In genomic region chr1:166875302-166875733, GRCh38 we compare ENCODE assay signal across 8 cellular contexts. TPM values are rescaled to one million over a fixed set of nuclear protein-coding genes. Genes with fewer than 3 reads are reported as not detected.
A peak's percentile ranks its signal among the peaks of the same experiment; 100 is the strongest.
DNase-seq lines count a peak whose midpoint lies in the region; ATAC-seq, FAIRE-seq and TF ChIP-seq lines count a peak whose summit lies in the region.

No MANE protein-coding gene starts in this region.

- peak overlapping the region; percentile 89 for H3K4me2 ChIP-seq in GM23338
- peak overlapping the region; percentile 92 for H3K4me2 ChIP-seq in SK-N-SH

- peaks cover 30% of the 10 kb centered on the region for H4K20me1 ChIP-seq in GM23338 (replicated peaks; ENCODE audit: insufficient read depth)
- H4K20me1 ChIP-seq in SK-N-SH (ENCODE audit: insufficient read depth), result no peaks in the 10 kb centered on the region; the same call in 1 of the 2 replicates

- H3K9me3 Mint-ChIP-seq in GM23338, result peaks cover 7% of the 10 kb centered on the region; the same call in 1 of the 3 replicates

- DNase-seq in GM23338 (ENCODE audit: low spot score), result no peak
- DNase-seq in SK-N-SH, result no peak
- no peak for DNase-seq in fibroblast of pulmonary artery (ENCODE audit: low read depth)
- no peak for DNase-seq in gastrocnemius medialis
- DNase-seq in NCI-H2081 treated with DMSO at 0.1 percent for 48 hours (lab: John Stamatoyannopoulos, UW), result no peak
- no peak for DNase-seq in head of caudate nucleus
- no peak for DNase-seq in frontal cortex (ENCODE audit: low spot score in 2 of 2)

- intact Hi-C loops in gastrocnemius medialis (cut with DNase I; ENCODE audit: low total_unique reads) (no loop called here), head of caudate nucleus (cut with DNase I) (no loop called here)

- H3K79me2 ChIP-seq in GM23338 (replicated peaks; ENCODE audit: insufficient read depth), result peaks cover 52% of the 10 kb centered on the region
- peaks cover 52% of the 10 kb centered on the region for H3K79me2 ChIP-seq in SK-N-SH (ENCODE audit: insufficient read depth)

- H3K27ac ChIP-seq in GM23338 (ENCODE audit: low read depth), result no peak overlapping the region
- H3K27ac ChIP-seq in SK-N-SH (ENCODE audit: low read depth in 2 of 2, low read length in 1 of 2), result peak overlapping the region; percentile 78 to 94
- H3K27ac ChIP-seq in gastrocnemius medialis, result peak overlapping the region; percentile 84 to 94 (median 92)

- ATAC-seq in GM23338 (no peak), gastrocnemius medialis (no peak), GM18861 (IDR thresholded peaks at IDR 0.05; ENCODE audit: unreplicated experiment) (no peak)

- peak overlapping the region; percentile 95 for H3K4me3 Mint-ChIP-seq in GM23338

- POLR2A ChIA-PET in SK-N-SH (lab: Yijun Ruan, JAX), result interaction anchor here (1.1 to 1.8 kb wide), 2 partner anchors 36 to 168 kb away, joined by 4 to 16 read pairs; partner anchors contain the start of gene POGK

- H3K4me1 Mint-ChIP-seq in GM23338, result peaks cover 30% of the 10 kb centered on the region

- H3K27me3 Mint-ChIP-seq in GM23338 (ENCODE audit: insufficient read depth, low read depth, poor library complexity), result peaks cover 6% of the 10 kb centered on the region

- CTCF ChIA-PET in SK-N-SH (lab: Yijun Ruan, JAX), result interaction anchor here (1.6 to 2.2 kb wide), 3 partner anchors 11 to 35 kb away, joined by 3 to 9 read pairs (median 5); no protein-coding TSS in a partner anchor

- H3K4me1 ChIP-seq in GM23338 (ENCODE audit: insufficient read depth) (peaks cover 9% of the 10 kb centered on the region), SK-N-SH (ENCODE audit: control insufficient read depth in 1 of 2, insufficient read depth in 2 of 2, low read depth in 1 of 2, low read length in 1 of 2) (peaks cover 4 to 5% of the 10 kb centered on the region in 2 experiments; a peak in 3 of 4 replicates), gastrocnemius medialis (peaks cover 14 to 33% of the 10 kb centered on the region in 2 donors)

- no peaks in the 10 kb centered on the region for H3K27me3 ChIP-seq in GM23338 (ENCODE audit: insufficient read depth)
- no peaks in the 10 kb centered on the region for H3K27me3 ChIP-seq in SK-N-SH (ENCODE audit: insufficient read depth)
- no peaks in the 10 kb centered on the region for H3K27me3 ChIP-seq in gastrocnemius medialis

- H3K36me3 Mint-ChIP-seq in GM23338 (ENCODE audit: low read depth), result peaks cover 11% of the 10 kb centered on the region; the same call in 2 of the 3 replicates

- H3K9me2 ChIP-seq in GM23338 (ENCODE audit: insufficient read depth) (no peaks in the 10 kb centered on the region), SK-N-SH (no peaks in the 10 kb centered on the region)

- H3F3A ChIP-seq in GM23338 (replicated peaks; ENCODE audit: low read depth) (no peaks in the 10 kb centered on the region), SK-N-SH (replicated peaks; ENCODE audit: insufficient read depth) (no peaks in the 10 kb centered on the region)

- peak overlapping the region; percentile 81 for H3K27ac Mint-ChIP-seq in GM23338

- no peak for TF ChIP-seq RAD21 in SK-N-SH (IDR thresholded peaks at IDR 0.05; ENCODE audit: low read length)

- no peak for FAIRE-seq in frontal cortex (lab: Jason Lieb, UNC)

- H3K9me3 ChIP-seq in SK-N-SH (no peaks in the 10 kb centered on the region), gastrocnemius medialis (no peaks in the 10 kb centered on the region)

- no peak for TF ChIP-seq CTCF in GM23338 (conservative IDR thresholded peaks at IDR 0.05; ENCODE audit: low read depth in 2 of 2)
- TF ChIP-seq CTCF in SK-N-SH (IDR thresholded peaks at IDR 0.05), result no peak
- TF ChIP-seq CTCF in fibroblast of pulmonary artery (IDR thresholded peaks at IDR 0.05; ENCODE audit: low read length, missing control alignments), result no peak
- no peak for TF ChIP-seq CTCF in gastrocnemius medialis (IDR thresholded peaks at IDR 0.05 in 4 of 5, conservative IDR thresholded peaks at IDR 0.05 in 1 of 5)

- H3K9ac ChIP-seq in SK-N-SH, result peak overlapping the region; percentile 84

- no peak for TF ChIP-seq EP300 in SK-N-SH (IDR thresholded peaks at IDR 0.05; ENCODE audit: borderline replicate concordance in 1 of 2, low read depth in 1 of 2, low read length in 1 of 2)

- peak overlapping the region; percentile 12; the same call in 1 of the 2 replicates for H2AFZ ChIP-seq in GM23338
- H2AFZ ChIP-seq in SK-N-SH (ENCODE audit: low read depth), result peak overlapping the region; percentile 74

- H3K4me3 ChIP-seq in GM23338, result peak overlapping the region; percentile 63
- peak overlapping the region; percentile 70 to 78 for H3K4me3 ChIP-seq in SK-N-SH (ENCODE audit: low read depth in 2 of 2, low read length in 1 of 2)
- peak overlapping the region; percentile 81 for H3K4me3 ChIP-seq in fibroblast of pulmonary artery (replicated peaks; ENCODE audit: low read depth, low read length)
- H3K4me3 ChIP-seq in gastrocnemius medialis, result peak overlapping the region; percentile 57 to 81 (median 74)

- in situ Hi-C loops in gastrocnemius medialis (cut with MboI; ENCODE audit: low sequenced_read_pairs in 4 of 4), result loop anchor here in 1 of 4 donors (5.0 kb wide), 1 partner anchor 33 kb away; no protein-coding TSS in a partner anchor

- TF ChIP-seq POLR2A in gastrocnemius medialis (IDR thresholded peaks at IDR 0.05), result no peak

- H3K36me3 ChIP-seq in GM23338 (ENCODE audit: insufficient read depth), result no peaks in the 10 kb centered on the region
- peaks cover 0 to 5% of the 10 kb centered on the region in 2 experiments for H3K36me3 ChIP-seq in SK-N-SH (replicated peaks in 1 of 2; ENCODE audit: control insufficient read depth in 1 of 2, insufficient read depth in 2 of 2, low read length in 1 of 2)
- H3K36me3 ChIP-seq in gastrocnemius medialis, result no peaks in the 10 kb centered on the region

- WGBS in SK-N-SH (ENCODE audit: low lambda C conversion rate), result 15% methylated on average over 8 of the region's 8 CpGs

TF ChIP-seq in GM23338, 12 proteins besides CTCF, POLR2A, EP300 and RAD21 (continues in another document):
- TF ChIP-seq EZH2phosphoT487 (IDR thresholded peaks at IDR 0.05; ENCODE audit: unreplicated experiment), result no peak
- TF ChIP-seq ZNF331 (CRISPR knock-in tag; IDR thresholded peaks at IDR 0.05; ENCODE audit: low read depth), result no peak
- TF ChIP-seq EZH2 (IDR thresholded peaks at IDR 0.05; ENCODE audit: low read depth, unreplicated experiment), result no peak
- TF ChIP-seq POLR2AphosphoS5 (IDR thresholded peaks at IDR 0.05; ENCODE audit: low read depth), result no peak

TF ChIP-seq in SK-N-SH, 30 proteins besides CTCF, POLR2A, EP300 and RAD21 (continues in another document):
- TF ChIP-seq CHD2 (IDR thresholded peaks at IDR 0.05; ENCODE audit: low read length, partially characterized antibody) (no peak), POLR2AphosphoS5 (IDR thresholded peaks at IDR 0.05; ENCODE audit: low read depth, low read length) (no peak), TCF12 (IDR thresholded peaks at IDR 0.05) (no peak), RFX5 (IDR thresholded peaks at IDR 0.05; ENCODE audit: low read length) (no peak), FOXJ3 (CRISPR knock-in tag; IDR thresholded peaks at IDR 0.05) (no peak), USF1 (IDR thresholded peaks at IDR 0.05; ENCODE audit: borderline replicate concordance, low read depth) (no peak), FOSL2 (IDR thresholded peaks at IDR 0.05; ENCODE audit: borderline replicate concordance, low read depth) (no peak), SMC3 (IDR thresholded peaks at IDR 0.05; ENCODE audit: low read depth, low read length) (no peak), TAF1 (IDR thresholded peaks at IDR 0.05; ENCODE audit: borderline replicate concordance, low read depth, low read length) (no peak), TEAD4 (IDR thresholded peaks at IDR 0.05; ENCODE audit: borderline replicate concordance, insufficient read depth) (no peak), MXI1 (IDR thresholded peaks at IDR 0.05; ENCODE audit: low read depth, low read length) (no peak), RXRA (IDR thresholded peaks at IDR 0.05; ENCODE audit: borderline replicate concordance, low read depth) (no peak)

RNA-seq across cellular contexts. Expression of gene TADA1, which starts 0.7 kb away (rescaled TPM):
- 20.6 and 21.8 TPM in 2 replicates for total RNA-seq in GM23338 (2014; rRNA removed; shearing (Covaris generic))
- polyA plus RNA-seq in GM23338 (2016; fragmentation: Nextera tagmentation; extraction: Ambion mirVana) (17.8 and 22.0 TPM in 2 replicates), SK-N-SH (2012; rRNA removed) (9.3 and 13.6 TPM in 2 replicates)
- polyA plus RNA-seq in SK-N-SH (2012; cell fraction: cytosol; rRNA removed), result 12.5 and 12.7 TPM in 2 replicates
- polyA plus RNA-seq in SK-N-SH (2012; cell fraction: nucleus; rRNA removed), result 12.3 and 16.7 TPM in 2 replicates
- total RNA-seq in gastrocnemius medialis (10 to 100 TPM in 2 of 4 donors, 1 to 10 TPM in 2; 8.7 to 11.8 (median 10.0) TPM), frontal cortex (66.9 TPM)

RNA-seq across cellular contexts. Expression of gene POGK, which starts 36.0 kb away (rescaled TPM):
- total RNA-seq in GM23338 (2014; rRNA removed; shearing (Covaris generic)), result 31.3 and 31.4 TPM in 2 replicates
- polyA plus RNA-seq in GM23338 (2016; fragmentation: Nextera tagmentation; extraction: Ambion mirVana), result 10.0 and 10.9 TPM in 2 replicates
- 13.9 and 15.0 TPM in 2 replicates for polyA plus RNA-seq in SK-N-SH (2012; rRNA removed)
- 15.2 and 16.4 TPM in 2 replicates for polyA plus RNA-seq in SK-N-SH (2012; cell fraction: cytosol; rRNA removed)
- 16.7 and 21.0 TPM in 2 replicates for polyA plus RNA-seq in SK-N-SH (2012; cell fraction: nucleus; rRNA removed)
- 1 to 10 TPM; 6.6 to 9.6 (median 9.0) TPM for total RNA-seq in gastrocnemius medialis
- total RNA-seq in frontal cortex, result 62.4 TPM
